Comparison of ENCODE assay signal across 1 cellular context in the genomic region with DNA sequence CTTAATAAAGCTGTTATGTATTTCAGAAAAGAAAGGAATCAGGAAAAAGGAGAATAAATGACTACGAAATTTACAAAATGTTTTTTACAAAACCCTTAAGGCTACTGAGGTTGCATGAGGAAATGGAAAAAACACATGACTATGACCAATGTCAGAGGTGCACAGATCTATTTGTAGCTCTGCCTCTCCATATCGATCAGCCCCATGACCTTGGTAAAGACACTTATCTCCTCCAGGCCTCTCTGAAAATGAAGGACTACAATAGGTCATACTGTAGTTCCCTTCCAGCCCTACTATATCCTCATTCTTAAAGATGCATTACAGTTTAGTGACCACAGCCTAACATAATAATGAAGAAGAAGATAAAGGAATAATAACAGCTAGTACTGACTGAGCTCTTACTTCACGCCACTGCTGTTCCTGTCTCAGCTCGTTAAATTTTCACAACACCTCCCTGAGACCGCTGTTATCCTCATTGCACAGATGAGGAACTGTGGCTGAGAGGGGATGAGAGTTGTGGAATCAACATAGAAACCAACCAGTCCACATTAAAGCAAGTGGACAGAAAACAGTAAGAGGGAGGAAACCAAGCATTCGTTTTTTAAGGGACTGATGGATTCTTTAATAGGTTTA.
TF ChIP-seq lines count a peak whose summit lies in the region.

No MANE protein-coding gene starts in this region.

TF ChIP-seq in GM12878, 131 proteins besides CTCF, POLR2A, EP300 and RAD21 (continued from another document):
- no peak for TF ChIP-seq ZBTB40 (IDR thresholded peaks at IDR 0.05; ENCODE audit: borderline replicate concordance)
- TF ChIP-seq HSF1 (IDR thresholded peaks at IDR 0.05; ENCODE audit: low read depth, low read length) = no peak
- no peak for TF ChIP-seq ZNF592 (IDR thresholded peaks at IDR 0.05)
- TF ChIP-seq SRF (IDR thresholded peaks at IDR 0.05; ENCODE audit: low read depth in 2 of 2, low read length in 2 of 2) = no peak
- no peak for TF ChIP-seq TCF3 (IDR thresholded peaks at IDR 0.05; ENCODE audit: borderline replicate concordance, insufficient read depth, low read depth, low read length)
- TF ChIP-seq BACH1 (IDR thresholded peaks at IDR 0.05; ENCODE audit: borderline replicate concordance) = no peak
- TF ChIP-seq JUNB (IDR thresholded peaks at IDR 0.05) = no peak
- no peak for TF ChIP-seq POU2F2 (IDR thresholded peaks at IDR 0.05; ENCODE audit: borderline replicate concordance, low read depth, low read length)
- TF ChIP-seq, protein P1, sequence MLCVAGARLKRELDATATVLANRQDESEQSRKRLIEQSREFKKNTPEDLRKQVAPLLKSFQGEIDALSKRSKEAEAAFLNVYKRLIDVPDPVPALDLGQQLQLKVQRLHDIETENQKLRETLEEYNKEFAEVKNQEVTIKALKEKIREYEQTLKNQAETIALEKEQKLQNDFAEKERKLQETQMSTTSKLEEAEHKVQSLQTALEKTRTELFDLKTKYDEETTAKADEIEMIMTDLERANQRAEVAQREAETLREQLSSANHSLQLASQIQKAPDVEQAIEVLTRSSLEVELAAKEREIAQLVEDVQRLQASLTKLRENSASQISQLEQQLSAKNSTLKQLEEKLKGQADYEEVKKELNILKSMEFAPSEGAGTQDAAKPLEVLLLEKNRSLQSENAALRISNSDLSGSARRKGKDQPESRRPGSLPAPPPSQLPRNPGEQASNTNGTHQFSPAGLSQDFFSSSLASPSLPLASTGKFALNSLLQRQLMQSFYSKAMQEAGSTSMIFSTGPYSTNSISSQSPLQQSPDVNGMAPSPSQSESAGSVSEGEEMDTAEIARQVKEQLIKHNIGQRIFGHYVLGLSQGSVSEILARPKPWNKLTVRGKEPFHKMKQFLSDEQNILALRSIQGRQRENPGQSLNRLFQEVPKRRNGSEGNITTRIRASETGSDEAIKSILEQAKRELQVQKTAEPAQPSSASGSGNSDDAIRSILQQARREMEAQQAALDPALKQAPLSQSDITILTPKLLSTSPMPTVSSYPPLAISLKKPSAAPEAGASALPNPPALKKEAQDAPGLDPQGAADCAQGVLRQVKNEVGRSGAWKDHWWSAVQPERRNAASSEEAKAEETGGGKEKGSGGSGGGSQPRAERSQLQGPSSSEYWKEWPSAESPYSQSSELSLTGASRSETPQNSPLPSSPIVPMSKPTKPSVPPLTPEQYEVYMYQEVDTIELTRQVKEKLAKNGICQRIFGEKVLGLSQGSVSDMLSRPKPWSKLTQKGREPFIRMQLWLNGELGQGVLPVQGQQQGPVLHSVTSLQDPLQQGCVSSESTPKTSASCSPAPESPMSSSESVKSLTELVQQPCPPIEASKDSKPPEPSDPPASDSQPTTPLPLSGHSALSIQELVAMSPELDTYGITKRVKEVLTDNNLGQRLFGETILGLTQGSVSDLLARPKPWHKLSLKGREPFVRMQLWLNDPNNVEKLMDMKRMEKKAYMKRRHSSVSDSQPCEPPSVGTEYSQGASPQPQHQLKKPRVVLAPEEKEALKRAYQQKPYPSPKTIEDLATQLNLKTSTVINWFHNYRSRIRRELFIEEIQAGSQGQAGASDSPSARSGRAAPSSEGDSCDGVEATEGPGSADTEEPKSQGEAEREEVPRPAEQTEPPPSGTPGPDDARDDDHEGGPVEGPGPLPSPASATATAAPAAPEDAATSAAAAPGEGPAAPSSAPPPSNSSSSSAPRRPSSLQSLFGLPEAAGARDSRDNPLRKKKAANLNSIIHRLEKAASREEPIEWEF (IDR thresholded peaks at IDR 0.05; ENCODE audit: insufficient replicate concordance, low read depth, low read length) = no peak
- no peak for TF ChIP-seq KLF5 (IDR thresholded peaks at IDR 0.05; ENCODE audit: partially characterized antibody)
- TF ChIP-seq, protein P2, sequence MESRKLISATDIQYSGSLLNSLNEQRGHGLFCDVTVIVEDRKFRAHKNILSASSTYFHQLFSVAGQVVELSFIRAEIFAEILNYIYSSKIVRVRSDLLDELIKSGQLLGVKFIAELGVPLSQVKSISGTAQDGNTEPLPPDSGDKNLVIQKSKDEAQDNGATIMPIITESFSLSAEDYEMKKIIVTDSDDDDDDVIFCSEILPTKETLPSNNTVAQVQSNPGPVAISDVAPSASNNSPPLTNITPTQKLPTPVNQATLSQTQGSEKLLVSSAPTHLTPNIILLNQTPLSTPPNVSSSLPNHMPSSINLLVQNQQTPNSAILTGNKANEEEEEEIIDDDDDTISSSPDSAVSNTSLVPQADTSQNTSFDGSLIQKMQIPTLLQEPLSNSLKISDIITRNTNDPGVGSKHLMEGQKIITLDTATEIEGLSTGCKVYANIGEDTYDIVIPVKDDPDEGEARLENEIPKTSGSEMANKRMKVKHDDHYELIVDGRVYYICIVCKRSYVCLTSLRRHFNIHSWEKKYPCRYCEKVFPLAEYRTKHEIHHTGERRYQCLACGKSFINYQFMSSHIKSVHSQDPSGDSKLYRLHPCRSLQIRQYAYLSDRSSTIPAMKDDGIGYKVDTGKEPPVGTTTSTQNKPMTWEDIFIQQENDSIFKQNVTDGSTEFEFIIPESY (IDR thresholded peaks at IDR 0.05) = no peak
